ENCODE assay signal across 1 cellular context in genomic region chr3:177601120-177601519, GRCh38.
A peak's percentile ranks its signal among the peaks of the same experiment; 100 is the strongest.
TF ChIP-seq lines count a peak whose summit lies in the region.

No MANE protein-coding gene starts in this region.

TF ChIP-seq in K562, 482 proteins besides CTCF, POLR2A, EP300 and RAD21 (continued from another document):
- TF ChIP-seq PBX2 (CRISPR knock-in tag; IDR thresholded peaks at IDR 0.05; ENCODE audit: low read depth) (no peak), PBX2 (tag; conservative IDR thresholded peaks at IDR 0.05; ENCODE audit: low read depth) (peak; percentile 37; the same call in 1 of the 2 replicates)
TF ChIP-seq in K562: peak in this region for 2.
